Comparison of ENCODE assay signal across 3 cellular contexts in genomic region chr15:90683371-90683770, GRCh38.
TF ChIP-seq lines count a peak whose summit lies in the region.

No MANE protein-coding gene starts in this region.

TF ChIP-seq in GM23338, 12 proteins besides CTCF, POLR2A, EP300 and RAD21 (continues in another document):
- TF ChIP-seq ETS1 (IDR thresholded peaks at IDR 0.05) (no peak), STAT1 (IDR thresholded peaks at IDR 0.05; ENCODE audit: unreplicated experiment) (no peak), EZH2 (IDR thresholded peaks at IDR 0.05; ENCODE audit: low read depth, unreplicated experiment) (no peak), POLR2AphosphoS5 (IDR thresholded peaks at IDR 0.05; ENCODE audit: low read depth) (no peak), REST (IDR thresholded peaks at IDR 0.05; ENCODE audit: unreplicated experiment) (no peak), EZH2phosphoT487 (IDR thresholded peaks at IDR 0.05; ENCODE audit: unreplicated experiment) (no peak)

TF ChIP-seq in HCT116, 20 proteins besides CTCF, POLR2A, EP300 and RAD21:
- no peak for TF ChIP-seq EZH2phosphoT487 (IDR thresholded peaks at IDR 0.05; ENCODE audit: borderline replicate concordance)
- TF ChIP-seq SP1 (IDR thresholded peaks at IDR 0.05; ENCODE audit: low read depth) = no peak
- TF ChIP-seq ATF3 (IDR thresholded peaks at IDR 0.05) = no peak
- TF ChIP-seq ZFX (IDR thresholded peaks at IDR 0.05) = no peak
- TF ChIP-seq REST (IDR thresholded peaks at IDR 0.05; ENCODE audit: low read depth) = no peak
- no peak for TF ChIP-seq SIN3A (IDR thresholded peaks at IDR 0.05; ENCODE audit: low read depth)
- no peak for TF ChIP-seq EZH2 (IDR thresholded peaks at IDR 0.05)
- TF ChIP-seq POLR2AphosphoS5 (IDR thresholded peaks at IDR 0.05; ENCODE audit: low read depth, low read length) = no peak
- no peak for TF ChIP-seq ELF1 (IDR thresholded peaks at IDR 0.05; ENCODE audit: borderline replicate concordance, low read depth)
- no peak for TF ChIP-seq JUND (IDR thresholded peaks at IDR 0.05)
- no peak for TF ChIP-seq EGR1 (IDR thresholded peaks at IDR 0.05; ENCODE audit: low read depth)
- no peak for TF ChIP-seq SRF (IDR thresholded peaks at IDR 0.05; ENCODE audit: low read depth)
- no peak for TF ChIP-seq CEBPB (IDR thresholded peaks at IDR 0.05; ENCODE audit: low read depth)
- TF ChIP-seq CBX3 (IDR thresholded peaks at IDR 0.05; ENCODE audit: low read depth) = no peak

TF ChIP-seq in K562, 482 proteins besides CTCF, POLR2A, EP300 and RAD21:
- TF ChIP-seq ZNF165 (CRISPR knock-in tag; IDR thresholded peaks at IDR 0.05; ENCODE audit: borderline replicate concordance) (no peak), ZNF79 (CRISPR knock-in tag; IDR thresholded peaks at IDR 0.05; ENCODE audit: low read depth) (no peak), ID3 (CRISPR knock-in tag; IDR thresholded peaks at IDR 0.05) (no peak), ID3 (tag; IDR thresholded peaks at IDR 0.05) (no peak)
